In the genomic region with DNA sequence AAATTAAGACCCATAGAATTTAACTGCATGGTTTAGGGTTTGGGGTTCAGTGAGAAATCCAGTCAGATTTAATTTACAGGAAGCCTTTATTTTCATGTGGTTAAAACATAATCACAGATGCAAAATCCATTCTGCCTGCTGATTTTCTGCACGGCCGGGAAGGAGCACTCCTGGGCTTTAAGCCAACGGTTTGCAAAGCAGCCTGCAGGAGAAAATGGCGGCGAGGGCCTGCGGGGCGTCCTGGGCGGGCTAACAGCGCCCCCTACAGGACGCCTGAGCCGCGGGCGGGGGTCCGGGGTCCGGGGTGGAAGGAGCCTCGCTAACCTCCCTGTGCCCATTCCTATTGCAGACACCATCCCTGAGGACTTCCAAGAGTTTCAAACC, we compare ENCODE assay signal across 8 cellular contexts. TPM values are rescaled to one million over a fixed set of nuclear protein-coding genes. Genes with fewer than 3 reads are reported as not detected.
DNase-seq lines count a peak whose midpoint lies in the region; ATAC-seq and TF ChIP-seq lines count a peak whose summit lies in the region.

No MANE protein-coding gene starts in this region.

- H3K9ac ChIP-seq in neuronal stem cell (ENCODE audit: low read depth, low read length, poor library complexity), result no peak overlapping the region

- ATAC-seq in GM19324 (IDR thresholded peaks at IDR 0.05; ENCODE audit: low FRiP score, unreplicated experiment), result no peak

- H2BK15ac ChIP-seq in neuronal stem cell (ENCODE audit: low read length), result no peak overlapping the region

- H4K8ac ChIP-seq in neuronal stem cell (ENCODE audit: low read depth, low read length), result no peak overlapping the region

- WGBS in neuronal stem cell (ENCODE audit: extremely low coverage in 2 of 2, insufficient read length in 2 of 2, insufficient replicate concordance in 1 of 2), 2 donors, result no CpG with 5 or more reads among the region's 16 CpGs

- H3K79me1 ChIP-seq in neuronal stem cell (ENCODE audit: low read depth, low read length), result no peaks in the 10 kb centered on the region

- in situ Hi-C loops in HAP-1 (cut with MboI; ENCODE audit: low sequenced_read_pairs), result loop anchor here (25.0 kb wide), 1 partner anchor 580 kb away; the partner anchor contains the start of genes DHFR and MSH3

- H2AK5ac ChIP-seq in neuronal stem cell (ENCODE audit: low read depth, low read length), result no peak overlapping the region

- intact Hi-C loops in tibial artery (cut with DNase I; ENCODE audit: low total_unique reads), result no loop called here

- peak; percentile 76 for TF ChIP-seq CTCF in AG10803 (conservative IDR thresholded peaks at IDR 0.05; ENCODE audit: low read length)
- peak; percentile 67 for TF ChIP-seq CTCF in fibroblast of pulmonary artery (IDR thresholded peaks at IDR 0.05; ENCODE audit: low read length, missing control alignments)
- peak; percentile 53 to 84 for TF ChIP-seq CTCF in tibial artery (IDR thresholded peaks at IDR 0.05)

- H3K27ac ChIP-seq in neuronal stem cell (replicated peaks; ENCODE audit: low read length) (no peak overlapping the region), tibial artery (peak overlapping the region; percentile 47 to 71)

- no peak overlapping the region for H3K4ac ChIP-seq in neuronal stem cell (ENCODE audit: low read length)

- H3K4me3 ChIP-seq in AG10803 (ENCODE audit: low read length), result peak overlapping the region; percentile 55
- no peak overlapping the region for H3K4me3 ChIP-seq in HAP-1
- H3K4me3 ChIP-seq in fibroblast of pulmonary artery (replicated peaks; ENCODE audit: low read depth, low read length), result peak overlapping the region; percentile 36
- H3K4me3 ChIP-seq in neuronal stem cell (ENCODE audit: low read length in 2 of 2), result no peak overlapping the region
- peak overlapping the region; percentile 41 to 48 for H3K4me3 ChIP-seq in tibial artery

- H2BK120ac ChIP-seq in neuronal stem cell (ENCODE audit: low read depth, low read length), result no peak overlapping the region

- no peak overlapping the region for H2BK5ac ChIP-seq in neuronal stem cell (ENCODE audit: low read length)

- H3K27me3 ChIP-seq in HAP-1 (ENCODE audit: low read depth) (no peaks in the 10 kb centered on the region), neuronal stem cell (ENCODE audit: control insufficient read depth in 3 of 3, insufficient read depth in 3 of 3, low read depth in 1 of 3, low read length in 3 of 3) (no peaks in the 10 kb centered on the region), tibial artery (no peaks in the 10 kb centered on the region)

- no peak overlapping the region for H2AFZ ChIP-seq in neuronal stem cell (ENCODE audit: low read length)

- no peak overlapping the region for H4K91ac ChIP-seq in neuronal stem cell (ENCODE audit: low read depth, low read length, poor library complexity)

- H3K9me3 ChIP-seq in HAP-1 (no peaks in the 10 kb centered on the region), neuronal stem cell (replicated peaks in 1 of 2; ENCODE audit: control insufficient read depth in 2 of 2, insufficient read depth in 1 of 2, low read depth in 1 of 2, low read length in 2 of 2) (no peaks in the 10 kb centered on the region), tibial artery (no peaks in the 10 kb centered on the region)

- H3K4me1 ChIP-seq in HAP-1 (peaks cover 2% of the 10 kb centered on the region; the same call in 1 of the 2 replicates), neuronal stem cell (ENCODE audit: control insufficient read depth in 2 of 2, insufficient read depth in 1 of 2, low read depth in 1 of 2, low read length in 2 of 2) (peaks cover 0 to 3% of the 10 kb centered on the region in 2 donors), tibial artery (peaks cover 0 to 8% (median 3%) of the 10 kb centered on the region in 4 donors)

- no peak overlapping the region for H2BK12ac ChIP-seq in neuronal stem cell (ENCODE audit: low read length)

- H3K14ac ChIP-seq in neuronal stem cell (ENCODE audit: low read length), result no peak overlapping the region

- DNase-seq in AG10803 (ENCODE audit: low read depth), result peak; percentile 75
- peak; percentile 72 to 89 for DNase-seq in HAP-1 (ENCODE audit: low spot score in 2 of 2)
- DNase-seq in NCI-H748 treated with DMSO at 0.1 percent for 48 hours (lab: John Stamatoyannopoulos, UW), result peak; percentile 12
- peak; percentile 25 for DNase-seq in activated T-helper 1 cell treated with Interleukin-2 at 50 U/mL for 16 hours (ENCODE audit: low read depth)
- peak; percentile 80 for DNase-seq in fibroblast of pulmonary artery (ENCODE audit: low read depth)
- DNase-seq in neuronal stem cell (ENCODE audit: low spot score), result peak; percentile 54
- DNase-seq in tibial artery, result peak; percentile 24 to 72

- H3K4me2 ChIP-seq in neuronal stem cell (ENCODE audit: insufficient read depth, low read length, poor library complexity, severe bottlenecking), result no peak overlapping the region

- H3K36me3 ChIP-seq in HAP-1 (replicated peaks) (no peaks in the 10 kb centered on the region), neuronal stem cell (replicated peaks in 1 of 2; ENCODE audit: control insufficient read depth in 2 of 2, insufficient read depth in 2 of 2, low read length in 2 of 2) (no peaks in the 10 kb centered on the region), tibial artery (no peaks in the 10 kb centered on the region)

- no peak overlapping the region for H3K23ac ChIP-seq in neuronal stem cell (ENCODE audit: low read depth, low read length, poor library complexity)

- H3K18ac ChIP-seq in neuronal stem cell (ENCODE audit: low read length), result no peak overlapping the region

RNA-seq across cellular contexts. Expression of gene THBS4, which starts 47.6 kb away (rescaled TPM):
- polyA plus RNA-seq in neuronal stem cell (2013, experiment 1 of 2), result 14.2 TPM
- 15.3 TPM for polyA plus RNA-seq in neuronal stem cell (2013, experiment 2 of 2)

Comparison
In these comparisons a context has a peak if more than half of its experiments do, and no peak if none do; other contexts are left out.
1. DNase-seq: peak in every context shown above with its lines; median percentile 80 in HAP-1; 80 in fibroblast of pulmonary artery; 75 in AG10803; 54 in neuronal stem cell; 48 in tibial artery; 25 in activated T-helper 1 cell treated with Interleukin-2 at 50 U/mL for 16 hours; 12 in NCI-H748 treated with DMSO at 0.1 percent for 48 hours.
2. H3K4me3 ChIP-seq: peak in AG10803 (single experiment), fibroblast of pulmonary artery (single experiment) and tibial artery (2 of 2); none in HAP-1 (single experiment) and neuronal stem cell (0 of 2).
3. Peak in every context shown above with its lines, with median percentiles within 50 percentile points of each other: CTCF ChIP-seq.